18 cellular contexts compared by ENCODE assay signal in genomic region chr2:69521747-69522146, GRCh38.
DNase-seq lines count a peak whose midpoint lies in the region; ATAC-seq and TF ChIP-seq lines count a peak whose summit lies in the region.
"Had no signal": no experiment of that assay in that cellular context is flagged by ENCODE, and none has a peak within 500 bp of the region (broad histone marks: within the 10 kb centered on the region; RNA-seq: fewer than 3 reads in every experiment).

No MANE protein-coding gene starts in this region.

- H3K36me3 Mint-ChIP-seq in natural killer cell = no peaks in the 10 kb centered on the region
- H3K36me3 Mint-ChIP-seq in natural killer cell treated with Interleukin-12 subunit alpha and Interleukin-12 subunit beta and Interleukin-15 and Interleukin-18, amount 100 ng/mL, for 72 hours = peaks cover 25% of the 10 kb centered on the region
- H3K36me3 Mint-ChIP-seq in activated CD8-positive, alpha-beta T cell treated with anti-CD3 and anti-CD28 coated beads for 36 hours (ENCODE audit: low read depth) = peaks cover 64% of the 10 kb centered on the region
- H3K36me3 Mint-ChIP-seq in endothelial cell (ENCODE audit: low read depth, unreplicated experiment) = peaks cover 62% of the 10 kb centered on the region

- CTCF ChIA-PET in activated CD8-positive, alpha-beta T cell treated with anti-CD3 and anti-CD28 coated beads for 36 hours (lab: Charles Lee) = interaction anchor here (1.8 kb wide), 1 partner anchor 43 kb away, joined by 10 read pairs; no protein-coding TSS in a partner anchor

- intact Hi-C loops in natural killer cell (cut with micrococcal nuclease) = no loop called here
- intact Hi-C loops in activated CD8-positive, alpha-beta T cell treated with anti-CD3 and anti-CD28 coated beads for 36 hours (cut with micrococcal nuclease) = no loop called here

- H3K27ac Mint-ChIP-seq in natural killer cell (peak overlapping the region; percentile 12 to 50), endothelial cell (ENCODE audit: unreplicated experiment) (no peak overlapping the region)
- peak overlapping the region in 1 of 2 donors; percentile 73 for H3K27ac Mint-ChIP-seq in natural killer cell treated with Interleukin-12 subunit alpha and Interleukin-12 subunit beta and Interleukin-15 and Interleukin-18, amount 100 ng/mL, for 72 hours
- H3K27ac Mint-ChIP-seq in activated CD8-positive, alpha-beta T cell treated with anti-CD3 and anti-CD28 coated beads for 36 hours = peak overlapping the region; percentile 48

- DNase-seq in natural killer cell (no peak), endothelial cell (ENCODE audit: low spot score) (no peak), MV-4-11 (lab: John Stamatoyannopoulos, UW) (no peak), HK-2 (ENCODE audit: unreplicated experiment) (no peak)
- DNase-seq in natural killer cell treated with Interleukin-12 subunit alpha and Interleukin-12 subunit beta and Interleukin-15 and Interleukin-18, amount 100 ng/mL, for 72 hours (ENCODE audit: low spot score) = no peak
- no peak for DNase-seq in activated CD8-positive, alpha-beta T cell treated with anti-CD3 and anti-CD28 coated beads for 36 hours
- DNase-seq in activated CD4-positive, alpha-beta T cell treated with anti-CD3 and anti-CD28 coated beads for 4 hours = no peak
- DNase-seq: BE2C, GDM1, GOT3, HCEC 1CT, KG1, NCI-H1417, NCI-H187, NCI-H446, NCI-H526 treated with DMSO at 0.1 percent for 48 hours, PC-3, Right ventricle myocardium superior had no signal

- H3K4me1 Mint-ChIP-seq in natural killer cell (peaks cover 11 to 15% of the 10 kb centered on the region in 2 donors), endothelial cell (ENCODE audit: unreplicated experiment) (no peaks in the 10 kb centered on the region)
- H3K4me1 Mint-ChIP-seq in natural killer cell treated with Interleukin-12 subunit alpha and Interleukin-12 subunit beta and Interleukin-15 and Interleukin-18, amount 100 ng/mL, for 72 hours (ENCODE audit: low read depth in 2 of 2) = peaks cover 8 to 16% of the 10 kb centered on the region in 2 donors
- H3K4me1 Mint-ChIP-seq in activated CD8-positive, alpha-beta T cell treated with anti-CD3 and anti-CD28 coated beads for 36 hours (ENCODE audit: low read depth) = no peaks in the 10 kb centered on the region

- ATAC-seq in natural killer cell = no peak
- ATAC-seq in natural killer cell treated with Interleukin-12 subunit alpha and Interleukin-12 subunit beta and Interleukin-15 and Interleukin-18, amount 100 ng/mL, for 72 hours = no peak
- ATAC-seq in activated CD8-positive, alpha-beta T cell treated with anti-CD3 and anti-CD28 coated beads for 36 hours = no peak
- ATAC-seq: PC-3 had no signal

- TF ChIP-seq CTCF in natural killer cell (IDR thresholded peaks at IDR 0.05) = no peak
- no peak for TF ChIP-seq CTCF in activated CD8-positive, alpha-beta T cell treated with anti-CD3 and anti-CD28 coated beads for 36 hours (IDR thresholded peaks at IDR 0.05)
- TF ChIP-seq CTCF in endothelial cell (IDR thresholded peaks at IDR 0.05; ENCODE audit: unreplicated experiment) = no peak

- no peaks in the 10 kb centered on the region for H3K27me3 Mint-ChIP-seq in natural killer cell (ENCODE audit: low read depth in 2 of 2)
- no peaks in the 10 kb centered on the region for H3K27me3 Mint-ChIP-seq in natural killer cell treated with Interleukin-12 subunit alpha and Interleukin-12 subunit beta and Interleukin-15 and Interleukin-18, amount 100 ng/mL, for 72 hours
- no peaks in the 10 kb centered on the region for H3K27me3 Mint-ChIP-seq in activated CD8-positive, alpha-beta T cell treated with anti-CD3 and anti-CD28 coated beads for 36 hours
- H3K27me3 Mint-ChIP-seq in endothelial cell (ENCODE audit: unreplicated experiment) = peaks cover 2% of the 10 kb centered on the region

- no peak overlapping the region for H3K4me3 Mint-ChIP-seq in natural killer cell
- H3K4me3 Mint-ChIP-seq in natural killer cell treated with Interleukin-12 subunit alpha and Interleukin-12 subunit beta and Interleukin-15 and Interleukin-18, amount 100 ng/mL, for 72 hours = no peak overlapping the region
- H3K4me3 Mint-ChIP-seq in activated CD8-positive, alpha-beta T cell treated with anti-CD3 and anti-CD28 coated beads for 36 hours = no peak overlapping the region
- H3K4me3 Mint-ChIP-seq in endothelial cell (ENCODE audit: unreplicated experiment) = peak overlapping the region; percentile 48

- H3K9me3 Mint-ChIP-seq in natural killer cell = no peaks in the 10 kb centered on the region
- no peaks in the 10 kb centered on the region for H3K9me3 Mint-ChIP-seq in natural killer cell treated with Interleukin-12 subunit alpha and Interleukin-12 subunit beta and Interleukin-15 and Interleukin-18, amount 100 ng/mL, for 72 hours
- no peaks in the 10 kb centered on the region for H3K9me3 Mint-ChIP-seq in activated CD8-positive, alpha-beta T cell treated with anti-CD3 and anti-CD28 coated beads for 36 hours
- H3K9me3 Mint-ChIP-seq in endothelial cell (ENCODE audit: unreplicated experiment) = peaks cover 5% of the 10 kb centered on the region

- POLR2A ChIA-PET in activated CD8-positive, alpha-beta T cell treated with anti-CD3 and anti-CD28 coated beads for 36 hours (lab: Charles Lee) = no interaction called here
